10 cellular contexts compared by ENCODE assay signal in the genomic region with DNA sequence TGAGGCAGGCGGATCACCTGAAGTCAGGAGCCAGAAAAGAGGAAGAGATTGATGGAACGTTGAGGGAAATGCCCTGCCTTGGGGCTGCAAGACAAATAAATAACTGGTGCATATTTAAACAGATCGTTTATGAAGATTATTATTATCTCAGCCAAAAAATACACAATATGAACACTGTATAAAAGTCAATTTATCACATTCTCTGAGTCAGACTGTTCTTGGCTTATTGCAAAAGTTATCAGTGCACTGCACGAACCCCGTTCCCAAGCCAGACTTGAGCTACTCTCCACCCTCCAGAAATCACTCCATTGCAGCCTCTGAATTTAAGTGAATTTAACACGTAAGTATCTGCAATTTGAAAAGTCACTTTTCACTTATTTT. TPM values are rescaled to one million over a fixed set of nuclear protein-coding genes. Genes with fewer than 3 reads are reported as not detected.
DNase-seq lines count a peak whose midpoint lies in the region; ATAC-seq, FAIRE-seq and TF ChIP-seq lines count a peak whose summit lies in the region.
"Had no signal": no experiment of that assay in that cellular context is flagged by ENCODE, and none has a peak within 500 bp of the region (broad histone marks: within the 10 kb centered on the region; RNA-seq: fewer than 3 reads in every experiment).

No MANE protein-coding gene starts in this region.

- in situ Hi-C loops in GM12878 (cut with MboI): no loop called here

- peak overlapping the region; percentile 92 for H3K4me2 ChIP-seq in GM12878 (ENCODE audit: control insufficient read depth, insufficient read depth)

- H3K36me3 ChIP-seq in GM12878 (ENCODE audit: control insufficient read depth in 2 of 2, insufficient read depth in 2 of 2, low read length in 1 of 2) (0 out of 4 replicates have a peak, but pooled peaks cover 0 to 2% of the 10 kb centered on the region in 2 experiments), liver (ENCODE audit: control insufficient read depth in 4 of 4, insufficient read depth in 3 of 4, low read depth in 1 of 4, low read length in 3 of 4) (no peaks in the 10 kb centered on the region), aorta (ENCODE audit: control insufficient read depth in 1 of 2, insufficient read depth in 2 of 2, low read length in 1 of 2) (no peaks in the 10 kb centered on the region)

- H4K20me1 ChIP-seq in GM12878 (ENCODE audit: control insufficient read depth, insufficient read depth): no peaks in the 10 kb centered on the region

- peak overlapping the region; percentile 87 for H3K4me3 Mint-ChIP-seq in stimulated activated naive CD8-positive, alpha-beta T cell treated with anti-CD3 and anti-CD28 coated beads, Interleukin-15, Interleukin-2, amounts not matched to agents 100 ng/mL and 50 ng/mL, for 24 hours
- H3K4me3 Mint-ChIP-seq in stimulated activated naive CD8-positive, alpha-beta T cell treated with anti-CD3 and anti-CD28 coated beads, Interleukin-15, amount 100 ng/mL, for 72 hours: peak overlapping the region in 1 of 2 donors; percentile 53

- H3K79me2 ChIP-seq in GM12878 (ENCODE audit: control insufficient read depth, insufficient read depth, low read length): peaks cover 66% of the 10 kb centered on the region

- H3K4me1 ChIP-seq in GM12878 (ENCODE audit: control insufficient read depth, insufficient read depth, low read length) (peaks cover 9% of the 10 kb centered on the region), liver (ENCODE audit: control insufficient read depth in 4 of 4, insufficient read depth in 4 of 4, low read length in 3 of 4) (peaks cover 6 to 42% (median 28%) of the 10 kb centered on the region in 4 donors), aorta (ENCODE audit: control insufficient read depth in 1 of 2, insufficient read depth in 2 of 2, low read length in 2 of 2) (peaks cover 0 to 2% of the 10 kb centered on the region in 2 donors)

- FAIRE-seq in GM12878 (lab: Jason Lieb, UNC): no peak
- FAIRE-seq: G401.6 had no signal

- BruUV-seq in GM12878 (replicated peaks; lab: Mats Ljungman, UMichigan): no TSS peak

- TF ChIP-seq RAD21 in GM12878 (IDR thresholded peaks at IDR 0.05; ENCODE audit: insufficient read depth, low read depth, low read length) (no peak), liver (IDR thresholded peaks at IDR 0.05) (no peak)

- H3K27me3 ChIP-seq in GM12878 (replicated peaks in 1 of 2; ENCODE audit: control insufficient read depth in 2 of 2, insufficient read depth in 2 of 2, low read length in 1 of 2): no peaks in the 10 kb centered on the region
- no peaks in the 10 kb centered on the region for H3K27me3 ChIP-seq in liver (ENCODE audit: control insufficient read depth in 4 of 4, insufficient read depth in 4 of 4, low read length in 3 of 4)
- no peaks in the 10 kb centered on the region for H3K27me3 ChIP-seq in aorta (ENCODE audit: control insufficient read depth in 1 of 2, insufficient read depth in 2 of 2, low read length in 1 of 2)

- no peaks in the 10 kb centered on the region for H3K9me3 Mint-ChIP-seq in stimulated activated naive CD8-positive, alpha-beta T cell treated with anti-CD3 and anti-CD28 coated beads, Interleukin-15, Interleukin-2, amounts not matched to agents 100 ng/mL and 50 ng/mL, for 24 hours
- H3K9me3 Mint-ChIP-seq in stimulated activated naive CD8-positive, alpha-beta T cell treated with anti-CD3 and anti-CD28 coated beads, Interleukin-15, amount 100 ng/mL, for 72 hours: no peaks in the 10 kb centered on the region

- DNase-seq in stimulated activated naive CD8-positive, alpha-beta T cell treated with anti-CD3 and anti-CD28 coated beads, Interleukin-15, amount 100 ng/mL, for 72 hours: no peak
- DNase-seq in GM12878 (ENCODE audit: low read depth, low spot score) (no peak), aorta (no peak), SIG-M5 (lab: John Stamatoyannopoulos, UW) (no peak), pons (ENCODE audit: low spot score) (no peak)
- DNase-seq: MV-4-11 had no signal

- no peak for ATAC-seq in stimulated activated naive CD8-positive, alpha-beta T cell treated with anti-CD3 and anti-CD28 coated beads, Interleukin-15, amount 100 ng/mL, for 72 hours
- ATAC-seq in GM12878: no peak
- ATAC-seq in aorta (ENCODE audit: low FRiP score): peak; percentile 53
- no peak for ATAC-seq in GM21528 (IDR thresholded peaks at IDR 0.05; ENCODE audit: low FRiP score, unreplicated experiment)

- H3K27ac Mint-ChIP-seq in stimulated activated naive CD8-positive, alpha-beta T cell treated with anti-CD3 and anti-CD28 coated beads, Interleukin-15, Interleukin-2, amounts not matched to agents 100 ng/mL and 50 ng/mL, for 24 hours: no peak overlapping the region
- no peak overlapping the region for H3K27ac Mint-ChIP-seq in stimulated activated naive CD8-positive, alpha-beta T cell treated with anti-CD3 and anti-CD28 coated beads, Interleukin-15, amount 100 ng/mL, for 72 hours

- TF ChIP-seq EP300 in GM12878 (IDR thresholded peaks at IDR 0.05; ENCODE audit: borderline replicate concordance in 1 of 2, control insufficient read depth in 1 of 2, low read depth in 2 of 2, low read length in 2 of 2): no peak

- CTCF ChIA-PET in GM12878 (lab: Yijun Ruan, JAX): interaction anchor here (0.5 to 16.1 kb wide), 14 partner anchors 10 to 260 kb away, joined by 3 to 318 read pairs (median 5); no protein-coding TSS in a partner anchor

- RAD21 ChIA-PET in GM12878 (lab: Charles Lee; ENCODE audit: unreplicated experiment): interaction anchor here (0.6 to 11.0 kb wide), 15 partner anchors 11 to 527 kb away, joined by 3 to 255 read pairs (median 4); a partner anchor contains a TSS

- 48% methylated on average over 6 of the region's 6 CpGs for WGBS in GM12878 (ENCODE audit: insufficient coverage, insufficient replicate concordance, low lambda C conversion rate, missing lambda C conversion rate)
- 30% methylated on average over 6 of the region's 6 CpGs for WGBS in liver
- 21 to 26% methylated on average over 6 of the region's 6 CpGs for WGBS in aorta, 2 donors

- peak overlapping the region; percentile 67 for H3K27ac ChIP-seq in GM12878 (ENCODE audit: control insufficient read depth, insufficient read depth)
- H3K27ac ChIP-seq in liver (ENCODE audit: low read depth in 1 of 2, low read length in 2 of 2): peak overlapping the region; percentile 15 to 22
- no peak overlapping the region for H3K27ac ChIP-seq in aorta (ENCODE audit: low read depth in 1 of 2, low read length in 2 of 2)

- H3K36me3 Mint-ChIP-seq in stimulated activated naive CD8-positive, alpha-beta T cell treated with anti-CD3 and anti-CD28 coated beads, Interleukin-15, Interleukin-2, amounts not matched to agents 100 ng/mL and 50 ng/mL, for 24 hours (ENCODE audit: low read depth): no peaks in the 10 kb centered on the region

- H3K9me3 ChIP-seq in GM12878 (replicated peaks; ENCODE audit: control insufficient read depth, insufficient read depth, low read length): no peaks in the 10 kb centered on the region
- no peaks in the 10 kb centered on the region for H3K9me3 ChIP-seq in liver (ENCODE audit: control insufficient read depth in 4 of 4, low read length in 3 of 4)
- H3K9me3 ChIP-seq in aorta (ENCODE audit: control insufficient read depth, low read length): no peaks in the 10 kb centered on the region

- H3K4me1 Mint-ChIP-seq in stimulated activated naive CD8-positive, alpha-beta T cell treated with anti-CD3 and anti-CD28 coated beads, Interleukin-15, Interleukin-2, amounts not matched to agents 100 ng/mL and 50 ng/mL, for 24 hours (ENCODE audit: low read depth): peaks cover 56% of the 10 kb centered on the region
- peaks cover 55% of the 10 kb centered on the region for H3K4me1 Mint-ChIP-seq in stimulated activated naive CD8-positive, alpha-beta T cell treated with anti-CD3 and anti-CD28 coated beads, Interleukin-15, amount 100 ng/mL, for 72 hours

- POLR2A ChIA-PET in GM12878 (lab: Charles Lee): interaction anchor here (0.8 to 10.9 kb wide), 8 partner anchors 12 to 155 kb away, joined by 3 to 124 read pairs (median 5); no protein-coding TSS in a partner anchor

- no peak for TF ChIP-seq POLR2A in GM12878 (IDR thresholded peaks at IDR 0.05; ENCODE audit: low read depth, low read length)

- no peak overlapping the region for H2AFZ ChIP-seq in GM12878 (ENCODE audit: control insufficient read depth, low read depth, low read length)

- intact Hi-C loops in GM12878 (cut with micrococcal nuclease; ENCODE audit: unreplicated experiment) (no loop called here), aorta (cut with DNase I) (loop anchor here (5.0 to 10.0 kb wide), 2 partner anchors 36 to 93 kb away; no protein-coding TSS in a partner anchor)

- TF ChIP-seq CTCF in GM12878 (IDR thresholded peaks at IDR 0.05 in 2 of 3, conservative IDR thresholded peaks at IDR 0.05 in 1 of 3; ENCODE audit: control insufficient read depth in 2 of 3, extremely low read depth in 1 of 3, insufficient read depth in 1 of 3, low read depth in 3 of 3, low read length in 3 of 3) (no peak), liver (IDR thresholded peaks at IDR 0.05; ENCODE audit: low read depth, low read length, missing input control) (no peak)

- H3K4me3 ChIP-seq in GM12878: peak overlapping the region; percentile 97
- peak overlapping the region in 1 of 3 donors; percentile 97 for H3K4me3 ChIP-seq in liver (ENCODE audit: low read depth in 1 of 3, low read length in 3 of 3)
- H3K4me3 ChIP-seq in aorta (ENCODE audit: low read length in 2 of 2): no peak overlapping the region

- H3K27me3 Mint-ChIP-seq in stimulated activated naive CD8-positive, alpha-beta T cell treated with anti-CD3 and anti-CD28 coated beads, Interleukin-15, Interleukin-2, amounts not matched to agents 100 ng/mL and 50 ng/mL, for 24 hours: peaks cover 4% of the 10 kb centered on the region
- peaks cover 12% of the 10 kb centered on the region for H3K27me3 Mint-ChIP-seq in stimulated activated naive CD8-positive, alpha-beta T cell treated with anti-CD3 and anti-CD28 coated beads, Interleukin-15, amount 100 ng/mL, for 72 hours

- H3K9ac ChIP-seq in GM12878 (ENCODE audit: control insufficient read depth, insufficient read depth, low read length): peak overlapping the region; percentile 93
- no peak overlapping the region for H3K9ac ChIP-seq in liver (ENCODE audit: low read depth in 1 of 2, low read length in 2 of 2)

- SMC1A ChIA-PET in GM12878 (lab: Charles Lee; ENCODE audit: uncharacterized antibody, unreplicated experiment): interaction anchor here (0.9 to 26.2 kb wide), 18 partner anchors 9 to 577 kb away, joined by 3 to 531 read pairs (median 5); a partner anchor contains a TSS

RNA-seq across cellular contexts. Expression of a gene that starts 1.6 kb away (rescaled TPM):
- 97.9 and 99.8 TPM in 2 replicates for total RNA-seq in GM12878 (2013; cell fraction: nucleolus; rRNA removed)
- total RNA-seq in GM12878 (2014; rRNA removed) (22.2 and 23.2 TPM in 2 replicates), GM12878 (2014; rRNA removed; fragmentation: Illumina TruSeq; extraction: Trizol) (25.9 and 26.8 TPM in 2 replicates), GM12878 (2021) (39.4 and 40.5 TPM in 2 replicates), liver (10 to 100 TPM in 1 of 2 donors, 1 to 10 TPM in 1; 3.8 to 12.6 TPM), aorta (10 to 100 TPM; 13.4 to 23.9 TPM)
- 21.3 TPM for polyA plus RNA-seq in GM12878 (2011; ENCODE audit: low read depth)
- polyA plus RNA-seq in GM12878 (2011; rRNA removed) (10.5 and 13.0 TPM in 2 replicates), GM12878 (2014; fragmentation: Illumina TruSeq; extraction: Trizol) (45.0 and 45.2 TPM in 2 replicates), GM12878 (2014; fragmentation: Nextera tagmentation; extraction: Ambion mirVana) (1 to 10 TPM; 7.1 to 9.8 TPM), GM12878 (2014; rRNA removed) (23.3 and 24.7 TPM in 2 replicates), GM12878 (2016; fragmentation: Nextera tagmentation; extraction: Ambion mirVana) (10 to 100 TPM; 20.5 to 20.8 TPM), liver (1 to 10 TPM; 4.2 to 6.4 TPM), aorta (1 to 10 TPM; 5.5 to 8.9 TPM)
- 12.4 and 17.4 TPM in 2 replicates for polyA plus RNA-seq in GM12878 (2011; cell fraction: cytosol; rRNA removed)
- 19.4 and 26.2 TPM in 2 replicates for polyA plus RNA-seq in GM12878 (2011; cell fraction: nucleus; rRNA removed)
- 26.1 and 36.2 TPM in 2 replicates for polyA plus RNA-seq in GM12878 (2012)
- polyA minus RNA-seq in GM12878 (2011; rRNA and poly(A)+ RNA removed): 15.4 and 17.2 TPM in 2 replicates
- polyA minus RNA-seq in GM12878 (2011; cell fraction: cytosol; rRNA and poly(A)+ RNA removed): 7.2 and 10.7 TPM in 2 replicates
- 12.7 and 22.6 TPM in 2 replicates for polyA minus RNA-seq in GM12878 (2011; cell fraction: nucleus; rRNA and poly(A)+ RNA removed)

Comparison
In these comparisons a context has a peak if more than half of its experiments do, and no peak if none do; other contexts are left out.
1. H3K27ac ChIP-seq: peak in GM12878 (single experiment) and liver (2 of 2); none in aorta (0 of 2).